19 cellular contexts compared by ENCODE assay signal in genomic region chr9:77747163-77747562, GRCh38.
DNase-seq lines count a peak whose midpoint lies in the region; ATAC-seq, FAIRE-seq and TF ChIP-seq lines count a peak whose summit lies in the region.
"Had no signal": no experiment of that assay in that cellular context is flagged by ENCODE, and none has a peak within 500 bp of the region (broad histone marks: within the 10 kb centered on the region; RNA-seq: fewer than 3 reads in every experiment).

No MANE protein-coding gene starts in this region.

- FAIRE-seq in endothelial cell of umbilical vein (lab: Jason Lieb, UNC): no peak

- H3K79me2 ChIP-seq in endothelial cell of umbilical vein (ENCODE audit: control insufficient read depth, insufficient read depth, low read length): no peaks in the 10 kb centered on the region

- TF ChIP-seq POLR2A in endothelial cell of umbilical vein (IDR thresholded peaks at IDR 0.05; ENCODE audit: low read depth, low read length): no peak

- no peak overlapping the region for H3K9ac ChIP-seq in endothelial cell of umbilical vein (replicated peaks; ENCODE audit: extremely low read depth, insufficient read depth, low read length)

- peaks cover 2% of the 10 kb centered on the region for H3K36me3 Mint-ChIP-seq in activated naive CD4-positive, alpha-beta T cell treated with anti-CD3 and anti-CD28 coated beads for 36 hours (ENCODE audit: low read depth)
- H3K36me3 Mint-ChIP-seq in activated naive CD4-positive, alpha-beta T cell treated with anti-CD3 and anti-CD28 coated beads, Interleukin-2, amount 10 ng/mL, durations not matched to agents 7 days and 5 days: peaks cover 15% of the 10 kb centered on the region
- peaks cover 2% of the 10 kb centered on the region for H3K36me3 Mint-ChIP-seq in activated T-helper 1 cell treated with anti-CD3 and anti-CD28 coated beads, Interleukin-12 subunit alpha, Interleukin-12 subunit beta, Interleukin-2, Interleukin-4 antibody, amounts not matched to agents 30 ng/mL and 10 ng/mL and 1 ng/mL, durations not matched to agents 14 hours and 24 hours and 36 hours (ENCODE audit: low read depth)
- peaks cover 28% of the 10 kb centered on the region for H3K36me3 Mint-ChIP-seq in nephron progenitor cell (ENCODE audit: low read depth)
- peaks cover 18% of the 10 kb centered on the region for H3K36me3 Mint-ChIP-seq in T-helper 2 cell treated with Interferon-gamma antibody and Interleukin-4, amounts not matched to agents 5 μg/mL and 100 μg/mL, for 36 hours (ENCODE audit: low read depth)

- CTCF ChIA-PET in activated naive CD4-positive, alpha-beta T cell treated with anti-CD3 and anti-CD28 coated beads for 36 hours (lab: Charles Lee): interaction anchor here (0.6 to 1.4 kb wide), 5 partner anchors 18 to 372 kb away, joined by 3 to 5 read pairs (median 4); no protein-coding TSS in a partner anchor
- CTCF ChIA-PET in activated naive CD4-positive, alpha-beta T cell treated with anti-CD3 and anti-CD28 coated beads, Interleukin-2, amount 10 ng/mL, durations not matched to agents 7 days and 5 days (lab: Charles Lee): interaction anchor here (1.4 to 3.7 kb wide), 3 partner anchors 230 to 293 kb away, joined by 3 to 24 read pairs (median 4); no protein-coding TSS in a partner anchor
- CTCF ChIA-PET in endothelial cell of umbilical vein (lab: Charles Lee): interaction anchor here (1.2 to 2.3 kb wide), 3 partner anchors 84 to 313 kb away, joined by 4 to 12 read pairs (median 9); no protein-coding TSS in a partner anchor

- no peaks in the 10 kb centered on the region for H3K27me3 ChIP-seq in endothelial cell of umbilical vein (ENCODE audit: control insufficient read depth in 2 of 2, insufficient read depth in 2 of 2, low read length in 2 of 2)

- H4K20me1 ChIP-seq in endothelial cell of umbilical vein (replicated peaks; ENCODE audit: control insufficient read depth, extremely low read depth, insufficient read depth, low read length): no peaks in the 10 kb centered on the region

- TF ChIP-seq CTCF in endothelial cell of umbilical vein (IDR thresholded peaks at IDR 0.05; ENCODE audit: extremely low read depth in 1 of 2, insufficient read depth in 1 of 2, low read depth in 1 of 2, low read length in 2 of 2) (no peak), nephron progenitor cell (IDR thresholded peaks at IDR 0.05) (no peak)

- H3K36me3 ChIP-seq in endothelial cell of umbilical vein (ENCODE audit: control insufficient read depth in 2 of 2, extremely low read depth in 1 of 2, insufficient read depth in 2 of 2, low read length in 2 of 2): peaks cover 0 to 2% of the 10 kb centered on the region in 2 experiments

- POLR2A ChIA-PET in endothelial cell of umbilical vein (lab: Charles Lee): interaction anchor here (0.5 kb wide), 1 partner anchor 38 kb away, joined by 4 read pairs; no protein-coding TSS in a partner anchor

- H3K27ac ChIP-seq in endothelial cell of umbilical vein (ENCODE audit: insufficient read depth, low read depth, low read length): no peak overlapping the region

- H3K4me3 ChIP-seq in endothelial cell of umbilical vein (replicated peaks in 1 of 3; ENCODE audit: insufficient read depth in 1 of 3, low read depth in 1 of 3, low read length in 3 of 3): no peak overlapping the region

- no peaks in the 10 kb centered on the region for H3K9me1 ChIP-seq in endothelial cell of umbilical vein (replicated peaks; ENCODE audit: control insufficient read depth, extremely low read depth, insufficient read depth, low read length)

- DNase-seq in activated naive CD4-positive, alpha-beta T cell treated with anti-CD3 and anti-CD28 coated beads for 36 hours: no peak
- no peak for DNase-seq in activated naive CD4-positive, alpha-beta T cell treated with anti-CD3 and anti-CD28 coated beads, Interleukin-2, amount 10 ng/mL, durations not matched to agents 7 days and 5 days
- no peak for DNase-seq in activated T-helper 1 cell treated with anti-CD3 and anti-CD28 coated beads, Interleukin-12 subunit alpha, Interleukin-12 subunit beta, Interleukin-2, Interleukin-4 antibody, amounts not matched to agents 30 ng/mL and 10 ng/mL and 1 ng/mL, durations not matched to agents 14 hours and 24 hours and 36 hours (ENCODE audit: low spot score)
- no peak for DNase-seq in endothelial cell of umbilical vein (ENCODE audit: low read depth, low spot score)
- DNase-seq in nephron progenitor cell: no peak
- DNase-seq in T-helper 2 cell treated with Interferon-gamma antibody and Interleukin-4, amounts not matched to agents 5 μg/mL and 100 μg/mL, for 36 hours (ENCODE audit: low spot score): no peak
- DNase-seq: ACHN; CD4-positive, alpha-beta memory T cell; GF-D8; GOT3; HFFc6; KBM-7; NCI-H1694; NCI-H2107; NCI-H345; NCI-H526 treated with DMSO at 0.1 percent for 48 hours; RPMI8226 had no signal

- no peak overlapping the region for H2AFZ ChIP-seq in endothelial cell of umbilical vein (ENCODE audit: low read depth, low read length)

- peaks cover 24% of the 10 kb centered on the region for H3K4me1 ChIP-seq in endothelial cell of umbilical vein (ENCODE audit: control insufficient read depth, extremely low read depth, insufficient read depth, low read length)

- peaks cover 56% of the 10 kb centered on the region for H3K4me1 Mint-ChIP-seq in activated naive CD4-positive, alpha-beta T cell treated with anti-CD3 and anti-CD28 coated beads for 36 hours (ENCODE audit: low read depth)
- H3K4me1 Mint-ChIP-seq in activated naive CD4-positive, alpha-beta T cell treated with anti-CD3 and anti-CD28 coated beads, Interleukin-2, amount 10 ng/mL, durations not matched to agents 7 days and 5 days: peaks cover 33% of the 10 kb centered on the region
- H3K4me1 Mint-ChIP-seq in activated T-helper 1 cell treated with anti-CD3 and anti-CD28 coated beads, Interleukin-12 subunit alpha, Interleukin-12 subunit beta, Interleukin-2, Interleukin-4 antibody, amounts not matched to agents 30 ng/mL and 10 ng/mL and 1 ng/mL, durations not matched to agents 14 hours and 24 hours and 36 hours (ENCODE audit: low read depth): peaks cover 46% of the 10 kb centered on the region
- H3K4me1 Mint-ChIP-seq in nephron progenitor cell: peaks cover 33% of the 10 kb centered on the region
- H3K4me1 Mint-ChIP-seq in T-helper 2 cell treated with Interferon-gamma antibody and Interleukin-4, amounts not matched to agents 5 μg/mL and 100 μg/mL, for 36 hours (ENCODE audit: low read depth): peaks cover 33% of the 10 kb centered on the region
- H3K4me1 Mint-ChIP-seq: B cell had no signal

- no peaks in the 10 kb centered on the region for H3K9me3 Mint-ChIP-seq in activated naive CD4-positive, alpha-beta T cell treated with anti-CD3 and anti-CD28 coated beads for 36 hours
- H3K9me3 Mint-ChIP-seq in activated naive CD4-positive, alpha-beta T cell treated with anti-CD3 and anti-CD28 coated beads, Interleukin-2, amount 10 ng/mL, durations not matched to agents 7 days and 5 days: no peaks in the 10 kb centered on the region
- no peaks in the 10 kb centered on the region for H3K9me3 Mint-ChIP-seq in activated T-helper 1 cell treated with anti-CD3 and anti-CD28 coated beads, Interleukin-12 subunit alpha, Interleukin-12 subunit beta, Interleukin-2, Interleukin-4 antibody, amounts not matched to agents 30 ng/mL and 10 ng/mL and 1 ng/mL, durations not matched to agents 14 hours and 24 hours and 36 hours
- peaks cover 13% of the 10 kb centered on the region for H3K9me3 Mint-ChIP-seq in nephron progenitor cell
- H3K9me3 Mint-ChIP-seq in T-helper 2 cell treated with Interferon-gamma antibody and Interleukin-4, amounts not matched to agents 5 μg/mL and 100 μg/mL, for 36 hours: no peaks in the 10 kb centered on the region
- H3K9me3 Mint-ChIP-seq: CD4-positive, alpha-beta memory T cell; HFFc6 had no signal

- H3K4me2 ChIP-seq in endothelial cell of umbilical vein (ENCODE audit: insufficient read depth, low read length): no peak overlapping the region

- BruUV-seq in endothelial cell of umbilical vein (replicated peaks; lab: Mats Ljungman, UMichigan): no TSS peak

- no peaks in the 10 kb centered on the region for H3K27me3 Mint-ChIP-seq in activated naive CD4-positive, alpha-beta T cell treated with anti-CD3 and anti-CD28 coated beads for 36 hours (ENCODE audit: low read depth)
- no peaks in the 10 kb centered on the region for H3K27me3 Mint-ChIP-seq in activated naive CD4-positive, alpha-beta T cell treated with anti-CD3 and anti-CD28 coated beads, Interleukin-2, amount 10 ng/mL, durations not matched to agents 7 days and 5 days
- no peaks in the 10 kb centered on the region for H3K27me3 Mint-ChIP-seq in activated T-helper 1 cell treated with anti-CD3 and anti-CD28 coated beads, Interleukin-12 subunit alpha, Interleukin-12 subunit beta, Interleukin-2, Interleukin-4 antibody, amounts not matched to agents 30 ng/mL and 10 ng/mL and 1 ng/mL, durations not matched to agents 14 hours and 24 hours and 36 hours (ENCODE audit: insufficient read depth)
- peaks cover 3% of the 10 kb centered on the region for H3K27me3 Mint-ChIP-seq in nephron progenitor cell (ENCODE audit: low read depth, poor library complexity)
- no peaks in the 10 kb centered on the region for H3K27me3 Mint-ChIP-seq in T-helper 2 cell treated with Interferon-gamma antibody and Interleukin-4, amounts not matched to agents 5 μg/mL and 100 μg/mL, for 36 hours (ENCODE audit: low read depth)
- H3K27me3 Mint-ChIP-seq: CD4-positive, alpha-beta memory T cell had no signal

- intact Hi-C loops in activated naive CD4-positive, alpha-beta T cell treated with anti-CD3 and anti-CD28 coated beads for 36 hours (cut with micrococcal nuclease): loop anchor here (1.0 to 5.0 kb wide), 5 partner anchors 21 to 570 kb away; partner anchors contain the start of gene VPS13A
- intact Hi-C loops in activated T-helper 1 cell treated with anti-CD3 and anti-CD28 coated beads, Interleukin-12 subunit alpha, Interleukin-12 subunit beta, Interleukin-2, Interleukin-4 antibody, amounts not matched to agents 30 ng/mL and 10 ng/mL and 1 ng/mL, durations not matched to agents 14 hours and 24 hours and 36 hours (cut with micrococcal nuclease): loop anchor here (2.0 kb wide), 1 partner anchor 20 kb away; no protein-coding TSS in a partner anchor
- intact Hi-C loops in endothelial cell of umbilical vein (cut with micrococcal nuclease): no loop called here

- peak overlapping the region; percentile 10 for H3K27ac Mint-ChIP-seq in activated naive CD4-positive, alpha-beta T cell treated with anti-CD3 and anti-CD28 coated beads for 36 hours
- H3K27ac Mint-ChIP-seq in activated naive CD4-positive, alpha-beta T cell treated with anti-CD3 and anti-CD28 coated beads, Interleukin-2, amount 10 ng/mL, durations not matched to agents 7 days and 5 days: no peak overlapping the region
- peak overlapping the region; percentile 47 for H3K27ac Mint-ChIP-seq in activated T-helper 1 cell treated with anti-CD3 and anti-CD28 coated beads, Interleukin-12 subunit alpha, Interleukin-12 subunit beta, Interleukin-2, Interleukin-4 antibody, amounts not matched to agents 30 ng/mL and 10 ng/mL and 1 ng/mL, durations not matched to agents 14 hours and 24 hours and 36 hours
- no peak overlapping the region for H3K27ac Mint-ChIP-seq in nephron progenitor cell
- no peak overlapping the region for H3K27ac Mint-ChIP-seq in T-helper 2 cell treated with Interferon-gamma antibody and Interleukin-4, amounts not matched to agents 5 μg/mL and 100 μg/mL, for 36 hours
- H3K27ac Mint-ChIP-seq: B cell; CD4-positive, alpha-beta memory T cell; HFFc6 had no signal

- H3K9me3 ChIP-seq in endothelial cell of umbilical vein (replicated peaks; ENCODE audit: control insufficient read depth, insufficient read depth, low read length): no peaks in the 10 kb centered on the region

- ATAC-seq in GM18519 (IDR thresholded peaks at IDR 0.05; ENCODE audit: low FRiP score, unreplicated experiment): no peak

- H3K4me3 Mint-ChIP-seq in activated naive CD4-positive, alpha-beta T cell treated with anti-CD3 and anti-CD28 coated beads for 36 hours: no peak overlapping the region
- H3K4me3 Mint-ChIP-seq in activated naive CD4-positive, alpha-beta T cell treated with anti-CD3 and anti-CD28 coated beads, Interleukin-2, amount 10 ng/mL, durations not matched to agents 7 days and 5 days: no peak overlapping the region
- H3K4me3 Mint-ChIP-seq in activated T-helper 1 cell treated with anti-CD3 and anti-CD28 coated beads, Interleukin-12 subunit alpha, Interleukin-12 subunit beta, Interleukin-2, Interleukin-4 antibody, amounts not matched to agents 30 ng/mL and 10 ng/mL and 1 ng/mL, durations not matched to agents 14 hours and 24 hours and 36 hours: no peak overlapping the region
- no peak overlapping the region for H3K4me3 Mint-ChIP-seq in nephron progenitor cell
- no peak overlapping the region for H3K4me3 Mint-ChIP-seq in T-helper 2 cell treated with Interferon-gamma antibody and Interleukin-4, amounts not matched to agents 5 μg/mL and 100 μg/mL, for 36 hours
- H3K4me3 Mint-ChIP-seq: B cell; CD4-positive, alpha-beta memory T cell; HFFc6 had no signal

- dilution Hi-C loops in endothelial cell of umbilical vein (cut with MboI; ENCODE audit: extremely low pct_ligation_motif_present, low sequenced_read_pairs): no loop called here

Comparison
In these comparisons a context has a peak if more than half of its experiments do, and no peak if none do; other contexts are left out.
1. H3K27ac Mint-ChIP-seq: peak in activated naive CD4-positive, alpha-beta T cell treated with anti-CD3 and anti-CD28 coated beads for 36 hours (single experiment) and activated T-helper 1 cell treated with anti-CD3 and anti-CD28 coated beads, Interleukin-12 subunit alpha, Interleukin-12 subunit beta, Interleukin-2, Interleukin-4 antibody, amounts not matched to agents 30 ng/mL and 10 ng/mL and 1 ng/mL, durations not matched to agents 14 hours and 24 hours and 36 hours (single experiment); none in activated naive CD4-positive, alpha-beta T cell treated with anti-CD3 and anti-CD28 coated beads, Interleukin-2, amount 10 ng/mL, durations not matched to agents 7 days and 5 days (single experiment), nephron progenitor cell (single experiment) and T-helper 2 cell treated with Interferon-gamma antibody and Interleukin-4, amounts not matched to agents 5 μg/mL and 100 μg/mL, for 36 hours (single experiment).